In the genomic region with DNA sequence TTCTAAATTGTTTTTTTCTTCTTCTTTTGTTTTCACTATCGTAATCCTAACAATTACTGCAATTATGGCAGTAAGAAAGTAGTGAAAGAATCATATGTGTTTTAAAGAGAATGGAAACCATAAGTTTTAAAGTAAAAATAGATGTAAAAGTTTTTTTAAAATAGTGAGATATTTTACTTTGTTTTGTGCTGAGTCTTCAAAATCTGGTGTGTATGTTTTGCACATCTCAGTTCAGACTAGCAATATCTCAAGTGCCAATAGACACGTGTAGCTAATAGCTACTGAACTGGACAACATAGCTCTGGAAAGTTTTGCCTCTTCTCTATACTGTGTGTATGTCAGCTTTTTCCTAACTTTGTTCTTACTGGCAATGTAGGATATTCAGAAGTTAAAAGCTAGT, we compare ENCODE assay signal across 18 cellular contexts. TPM values are rescaled to one million over a fixed set of nuclear protein-coding genes. Genes with fewer than 3 reads are reported as not detected.
DNase-seq lines count a peak whose midpoint lies in the region; ATAC-seq, FAIRE-seq and TF ChIP-seq lines count a peak whose summit lies in the region.
"Had no signal": no experiment of that assay in that cellular context is flagged by ENCODE, and none has a peak within 500 bp of the region (broad histone marks: within the 10 kb centered on the region; RNA-seq: fewer than 3 reads in every experiment).

No MANE protein-coding gene starts in this region.

- no peak for DNase-seq in A549 (ENCODE audit: low read depth in 1 of 2, low spot score in 1 of 2)
- DNase-seq in HTR-8/SVneo (ENCODE audit: insufficient read length, low spot score), result no peak
- no peak for DNase-seq in glutamatergic neuron
- no peak for DNase-seq in progenitor cell of endocrine pancreas (ENCODE audit: low spot score, unreplicated experiment)
- no peak for DNase-seq in activated CD4-positive, alpha-beta T cell treated with anti-CD3 and anti-CD28 coated beads, Interleukin-2, amount 50 U/mL, for 1 hour
- no peak for DNase-seq in activated CD8-positive, alpha-beta memory T cell treated with anti-CD3 and anti-CD28 coated beads, Interleukin-2, amount 50 U/mL, for 48 hours
- DNase-seq: 8988T; C1 segment of cervical spinal cord; Caco-2; CD4-positive, alpha-beta memory T cell; DMS153; DND-41; GM23248; H7; HCEC 1CT had no signal

- CTCF ChIA-PET in A549 (lab: Yijun Ruan, JAX), result no interaction called here

- H3K4me3 Mint-ChIP-seq in glutamatergic neuron (ENCODE audit: unreplicated experiment) (no peak overlapping the region), progenitor cell of endocrine pancreas (ENCODE audit: low read depth) (no peak overlapping the region)
- H3K4me3 Mint-ChIP-seq: CD4-positive, alpha-beta memory T cell had no signal

- H3K9me3 Mint-ChIP-seq in glutamatergic neuron (ENCODE audit: unreplicated experiment) (peaks cover 6% of the 10 kb centered on the region), progenitor cell of endocrine pancreas (ENCODE audit: low read depth) (no peaks in the 10 kb centered on the region)

- H3K27ac Mint-ChIP-seq in glutamatergic neuron (ENCODE audit: unreplicated experiment) (peak overlapping the region; percentile 39), progenitor cell of endocrine pancreas (no peak overlapping the region)
- H3K27ac Mint-ChIP-seq: CD4-positive, alpha-beta memory T cell had no signal

- no peak for ATAC-seq in A549

- H3K4me1 Mint-ChIP-seq in glutamatergic neuron (ENCODE audit: low read depth, unreplicated experiment) (peaks cover 33% of the 10 kb centered on the region), progenitor cell of endocrine pancreas (ENCODE audit: low read depth) (no peaks in the 10 kb centered on the region)
- H3K4me1 Mint-ChIP-seq: CD4-positive, alpha-beta memory T cell had no signal

- no peak for TF ChIP-seq POLR2A in A549 (IDR thresholded peaks at IDR 0.05; ENCODE audit: low read length)

- TF ChIP-seq CTCF in A549 (IDR thresholded peaks at IDR 0.05) (no peak), glutamatergic neuron (IDR thresholded peaks at IDR 0.05; ENCODE audit: partially characterized antibody, unreplicated experiment) (no peak), progenitor cell of endocrine pancreas (IDR thresholded peaks at IDR 0.05; ENCODE audit: unreplicated experiment) (no peak)

- H3K4me3 ChIP-seq in A549, result no peak overlapping the region
- H3K4me3 ChIP-seq: GM23248 had no signal

- TF ChIP-seq RAD21 in A549 (conservative IDR thresholded peaks at IDR 0.05 in 1 of 2, IDR thresholded peaks at IDR 0.05 in 1 of 2), result no peak

- H3K9me3 ChIP-seq in A549, result no peaks in the 10 kb centered on the region
- H3K9me3 ChIP-seq: Caco-2 had no signal

- no peak overlapping the region for H3K27ac ChIP-seq in A549
- H3K27ac ChIP-seq: GM23248 had no signal

- H3K36me3 Mint-ChIP-seq in glutamatergic neuron (ENCODE audit: unreplicated experiment) (no peaks in the 10 kb centered on the region), progenitor cell of endocrine pancreas (ENCODE audit: insufficient read depth) (peaks cover 19% of the 10 kb centered on the region)
- H3K36me3 Mint-ChIP-seq: CD4-positive, alpha-beta memory T cell had no signal

- WGBS in A549 (ENCODE audit: missing lambda C conversion rate), result 9% methylated on average over 2 of the region's 2 CpGs

- H3K27me3 Mint-ChIP-seq in glutamatergic neuron (ENCODE audit: unreplicated experiment) (peaks cover 6% of the 10 kb centered on the region), progenitor cell of endocrine pancreas (no peaks in the 10 kb centered on the region)

- TF ChIP-seq EP300 in A549 (IDR thresholded peaks at IDR 0.05), result no peak

- no peaks in the 10 kb centered on the region for H3K4me1 ChIP-seq in A549
- H3K4me1 ChIP-seq: Caco-2 had no signal

- FAIRE-seq in A549 (lab: Jason Lieb, UNC), result no peak
- FAIRE-seq in HTR-8/SVneo (lab: Jason Lieb, UNC), result peak; percentile 36
- FAIRE-seq: G401.6, GM12892, H1 had no signal

- no peak overlapping the region for H3K4me2 ChIP-seq in A549

- POLR2A ChIA-PET in A549 (lab: Yijun Ruan, JAX), result no interaction called here

TF ChIP-seq in A549, 52 proteins besides CTCF, POLR2A, EP300 and RAD21:
- TF ChIP-seq RNF2 (IDR thresholded peaks at IDR 0.05; ENCODE audit: borderline replicate concordance, low read depth) (no peak), MAFK (IDR thresholded peaks at IDR 0.05; ENCODE audit: partially characterized antibody) (peak; percentile 80), ZFP36 (IDR thresholded peaks at IDR 0.05; ENCODE audit: borderline replicate concordance, partially characterized antibody) (no peak), SREBF2 (IDR thresholded peaks at IDR 0.05) (no peak)

RNA-seq across cellular contexts. Expression of a gene that starts 45.0 kb away (rescaled TPM):
- polyA plus RNA-seq in A549 (2011; rRNA removed) (0.61 and 0.63 TPM in 2 replicates), A549 (2017; fragmentation: RNase III; extraction: RNeasy Plus Mini Kit Qiagen cat#74134 plus additional on column Dnase treatment) (0.24 to 0.33 TPM (median 0.25 TPM) in 3 replicates)
- polyA plus RNA-seq in A549 (2012; cell fraction: cytosol; rRNA removed), result 0.04 and 0.05 TPM in 2 replicates
- polyA plus RNA-seq in A549 (2012; cell fraction: nucleus; rRNA removed), result 0.14 and 0.20 TPM in 2 replicates
- 1.3 and 1.8 TPM in 2 replicates for polyA minus RNA-seq in A549 (2011; rRNA and poly(A)+ RNA removed)
- total RNA-seq in glutamatergic neuron (ENCODE audit: unreplicated experiment) (178 TPM), progenitor cell of endocrine pancreas (132 and 173 TPM in 2 replicates)
- total RNA-seq: CD4-positive, alpha-beta memory T cell had no signal
- polyA plus RNA-seq: CD4-positive, alpha-beta memory T cell had no signal
